In the genomic region with DNA sequence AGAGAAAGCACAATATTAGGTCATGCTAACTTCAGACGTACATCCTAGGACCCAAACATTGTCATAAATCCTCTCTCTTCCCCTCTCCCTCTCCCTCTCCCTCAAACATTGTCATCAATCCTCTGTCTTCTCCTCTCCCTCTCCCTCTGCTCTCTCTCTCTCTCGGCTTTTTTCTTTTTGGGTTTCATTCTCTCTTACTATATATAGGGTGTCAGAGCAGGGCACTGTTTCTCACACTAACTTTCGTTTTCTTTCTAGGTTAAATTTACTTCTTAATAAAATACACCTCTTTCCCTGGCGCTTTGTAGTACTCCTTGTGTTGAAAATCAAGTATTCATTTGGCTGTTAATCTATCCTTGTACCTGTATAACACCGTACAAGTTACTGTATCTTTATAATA, we compare ENCODE assay signal across 24 cellular contexts. TPM values are rescaled to one million over a fixed set of nuclear protein-coding genes. Genes with fewer than 3 reads are reported as not detected.
DNase-seq lines count a peak whose midpoint lies in the region; ATAC-seq, FAIRE-seq and TF ChIP-seq lines count a peak whose summit lies in the region.
"Had no signal": no experiment of that assay in that cellular context is flagged by ENCODE, and none has a peak within 500 bp of the region (broad histone marks: within the 10 kb centered on the region; RNA-seq: fewer than 3 reads in every experiment).

No MANE protein-coding gene starts in this region.

- peaks cover 0 to 5% (median 0%) of the 10 kb centered on the region in 3 donors for H3K4me1 ChIP-seq in pancreas
- H3K4me1 ChIP-seq: BLaER1, left ventricle myocardium inferior had no signal

- no peak overlapping the region for H3K27ac ChIP-seq in pancreas
- H3K27ac ChIP-seq: BLaER1, left ventricle myocardium inferior had no signal

- no peak overlapping the region for H3K4me3 Mint-ChIP-seq in endothelial cell (ENCODE audit: unreplicated experiment)
- H3K4me3 Mint-ChIP-seq: activated CD8-positive, alpha-beta T cell treated with anti-CD3 and anti-CD28 coated beads for 36 hours; activated T-cell treated with anti-CD3 and anti-CD28 coated beads, Interleukin-2, amount 50 U/mL, for 4 hours; endodermal cell; nephron; stimulated activated naive CD8-positive, alpha-beta T cell treated with anti-CD3 and anti-CD28 coated beads, Interleukin-15, Interleukin-2, amounts not matched to agents 100 ng/mL and 50 ng/mL, for 24 hours had no signal

- peak overlapping the region; percentile 37 for H3K4me3 ChIP-seq in GM06990 (replicated peaks; ENCODE audit: low read depth, low read length)
- no peak overlapping the region for H3K4me3 ChIP-seq in pancreas
- H3K4me3 ChIP-seq: BLaER1, left ventricle myocardium inferior had no signal

- no peak for TF ChIP-seq CTCF in GM06990 (IDR thresholded peaks at IDR 0.05; ENCODE audit: insufficient read depth, low read length, poor library complexity, severe bottlenecking)
- TF ChIP-seq CTCF in endothelial cell (IDR thresholded peaks at IDR 0.05; ENCODE audit: unreplicated experiment): no peak
- TF ChIP-seq CTCF in pancreas (IDR thresholded peaks at IDR 0.05): no peak

- no peaks in the 10 kb centered on the region for H3K27me3 ChIP-seq in GM06990 (replicated peaks; ENCODE audit: control insufficient read depth, insufficient read depth, low read length)
- H3K27me3 ChIP-seq in pancreas: no peaks in the 10 kb centered on the region
- H3K27me3 ChIP-seq: BLaER1 had no signal

- FAIRE-seq in pancreas (lab: Jason Lieb, UNC): no peak
- FAIRE-seq: A204.1, H1 had no signal

- H3K36me3 ChIP-seq in GM06990 (ENCODE audit: control insufficient read depth, insufficient read depth, low read length) (no peaks in the 10 kb centered on the region), pancreas (no peaks in the 10 kb centered on the region)
- H3K36me3 ChIP-seq: BLaER1 had no signal

- intact Hi-C loops in pancreas (cut with DNase I): no loop called here

- H3K9me3 ChIP-seq in pancreas: no peaks in the 10 kb centered on the region
- H3K9me3 ChIP-seq: BLaER1 had no signal

- H3K4me1 Mint-ChIP-seq in endothelial cell (ENCODE audit: unreplicated experiment): no peaks in the 10 kb centered on the region
- H3K4me1 Mint-ChIP-seq: endodermal cell, nephron had no signal

- no peaks in the 10 kb centered on the region for H3K9me3 Mint-ChIP-seq in endothelial cell (ENCODE audit: unreplicated experiment)
- H3K9me3 Mint-ChIP-seq: activated CD8-positive, alpha-beta T cell treated with anti-CD3 and anti-CD28 coated beads for 36 hours; activated naive CD4-positive, alpha-beta T cell treated with anti-CD3 and anti-CD28 coated beads, Interleukin-2, amount 50 U/mL, for 72 hours; activated T-cell treated with anti-CD3 and anti-CD28 coated beads, Interleukin-2, amount 50 U/mL, for 4 hours; endodermal cell; stimulated activated naive CD8-positive, alpha-beta T cell treated with anti-CD3 and anti-CD28 coated beads, Interleukin-15, Interleukin-2, amounts not matched to agents 100 ng/mL and 50 ng/mL, for 24 hours had no signal

- H3K36me3 Mint-ChIP-seq in endothelial cell (ENCODE audit: low read depth, unreplicated experiment): peaks cover under 1% of the 10 kb centered on the region

- DNase-seq in GM06990 (ENCODE audit: extremely low read depth, insufficient read length): no peak
- no peak for DNase-seq in endothelial cell (ENCODE audit: low spot score)
- no peak for DNase-seq in effector CD4-positive, alpha-beta T cell
- DNase-seq in pancreas: no peak
- DNase-seq: activated CD8-positive, alpha-beta T cell treated with anti-CD3 and anti-CD28 coated beads for 36 hours; activated T-cell treated with anti-CD3 and anti-CD28 coated beads, Interleukin-2, amount 50 U/mL, for 4 hours; endodermal cell; left ventricle myocardium inferior; midbrain; NCI-H1105 treated with DMSO at 0.1 percent for 48 hours; NCI-H526 treated with DMSO at 0.1 percent for 48 hours; posterior cingulate gyrus; stimulated activated CD4-positive, alpha-beta T cell treated with anti-CD3 and anti-CD28 coated beads, Interleukin-2, amount 100 ng/mL, for 24 hours; T-helper 2 cell had no signal

- H3K27me3 Mint-ChIP-seq in endothelial cell (ENCODE audit: unreplicated experiment): no peaks in the 10 kb centered on the region
- H3K27me3 Mint-ChIP-seq: activated CD8-positive, alpha-beta T cell treated with anti-CD3 and anti-CD28 coated beads for 36 hours; stimulated activated naive CD8-positive, alpha-beta T cell treated with anti-CD3 and anti-CD28 coated beads, Interleukin-15, Interleukin-2, amounts not matched to agents 100 ng/mL and 50 ng/mL, for 24 hours had no signal

- H3K27ac Mint-ChIP-seq in endothelial cell (ENCODE audit: unreplicated experiment): no peak overlapping the region
- H3K27ac Mint-ChIP-seq: activated CD8-positive, alpha-beta T cell treated with anti-CD3 and anti-CD28 coated beads for 36 hours; activated naive CD4-positive, alpha-beta T cell treated with anti-CD3 and anti-CD28 coated beads, Interleukin-2, amount 50 U/mL, for 72 hours; endodermal cell; nephron; stimulated activated naive CD8-positive, alpha-beta T cell treated with anti-CD3 and anti-CD28 coated beads, Interleukin-15, Interleukin-2, amounts not matched to agents 100 ng/mL and 50 ng/mL, for 24 hours had no signal

- WGBS in pancreas, 2 donors: 34 to 36% methylated on average over 5 of the region's 5 CpGs

- ATAC-seq in GM19395 (IDR thresholded peaks at IDR 0.05; ENCODE audit: unreplicated experiment) (peak; percentile 82), HG02798 (IDR thresholded peaks at IDR 0.05; ENCODE audit: poor library complexity, unreplicated experiment) (peak; percentile 72), HG03460 (IDR thresholded peaks at IDR 0.05; ENCODE audit: unreplicated experiment) (peak; percentile 81), HG03520 (IDR thresholded peaks at IDR 0.05; ENCODE audit: unreplicated experiment) (no peak), pancreas (no peak)
- ATAC-seq: activated CD8-positive, alpha-beta T cell treated with anti-CD3 and anti-CD28 coated beads for 36 hours; activated naive CD4-positive, alpha-beta T cell treated with anti-CD3 and anti-CD28 coated beads, Interleukin-2, amount 50 U/mL, for 72 hours; activated T-cell treated with anti-CD3 and anti-CD28 coated beads, Interleukin-2, amount 50 U/mL, for 4 hours had no signal

RNA-seq across cellular contexts. Expression of gene HERC5, which starts 37.0 kb away (rescaled TPM):
- total RNA-seq in endothelial cell (ENCODE audit: unreplicated experiment) (9.1 TPM), pancreas (1 to 10 TPM; 3.0 to 4.9 (median 3.5) TPM)
- polyA plus RNA-seq in pancreas: 1 to 10 TPM; 2.2 to 4.9 TPM

RNA-seq across cellular contexts. Expression of gene HERC6, which starts 41.2 kb away (rescaled TPM):
- total RNA-seq in endothelial cell (ENCODE audit: unreplicated experiment) (3.2 TPM), pancreas (1 to 10 TPM; 2.7 to 8.3 (median 4.6) TPM)
- polyA plus RNA-seq in pancreas: 1 to 10 TPM; 2.6 to 6.2 TPM

Comparison
In these comparisons a context has a peak if more than half of its experiments do, and no peak if none do; other contexts are left out.
1. ATAC-seq: peak in GM19395 (single experiment), HG02798 (single experiment) and HG03460 (single experiment); none in HG03520 (single experiment) and pancreas (0 of 4).